In genomic region chr18:58901783-58902182, GRCh38 we compare ENCODE assay signal across 2 cellular contexts.
TF ChIP-seq lines count a peak whose summit lies in the region.

No MANE protein-coding gene starts in this region.

TF ChIP-seq in IMR-90, 13 proteins besides CTCF, POLR2A, EP300 and RAD21:
- TF ChIP-seq NFE2L2 (IDR thresholded peaks at IDR 0.05; ENCODE audit: low read depth, low read length) = no peak
- TF ChIP-seq BHLHE40 (IDR thresholded peaks at IDR 0.05; ENCODE audit: low read depth, low read length) = no peak
- no peak for TF ChIP-seq CEBPB (IDR thresholded peaks at IDR 0.05; ENCODE audit: low read depth, low read length)
- no peak for TF ChIP-seq RFX5 (IDR thresholded peaks at IDR 0.05; ENCODE audit: low read depth, low read length)
- no peak for TF ChIP-seq CHD1 (IDR thresholded peaks at IDR 0.05; ENCODE audit: low read depth, low read length)
- no peak for TF ChIP-seq MXI1 (IDR thresholded peaks at IDR 0.05; ENCODE audit: borderline replicate concordance, low read depth, low read length)
- no peak for TF ChIP-seq MAZ (IDR thresholded peaks at IDR 0.05; ENCODE audit: borderline replicate concordance, low read depth, low read length)
- no peak for TF ChIP-seq SMC3 (IDR thresholded peaks at IDR 0.05; ENCODE audit: low read depth, low read length)
- TF ChIP-seq RCOR1 (IDR thresholded peaks at IDR 0.05; ENCODE audit: insufficient replicate concordance, low read length) = no peak
- TF ChIP-seq ELK1 (IDR thresholded peaks at IDR 0.05; ENCODE audit: borderline replicate concordance, low read depth, low read length) = no peak
- no peak for TF ChIP-seq MAFK (IDR thresholded peaks at IDR 0.05; ENCODE audit: low read depth, low read length)
- no peak for TF ChIP-seq FOS (IDR thresholded peaks at IDR 0.05; ENCODE audit: low read depth, low read length)
- no peak for TF ChIP-seq USF2 (IDR thresholded peaks at IDR 0.05; ENCODE audit: low read depth, low read length)

TF ChIP-seq in WTC11, 78 proteins besides CTCF, POLR2A, EP300 and RAD21:
- no peak for TF ChIP-seq ZNF416 (CRISPR knock-in tag; IDR thresholded peaks at IDR 0.05)
- TF ChIP-seq ERG (CRISPR knock-in tag; IDR thresholded peaks at IDR 0.05) = no peak
- no peak for TF ChIP-seq ZNF281 (CRISPR knock-in tag; IDR thresholded peaks at IDR 0.05)
- no peak for TF ChIP-seq SMAD3 (CRISPR knock-in tag; IDR thresholded peaks at IDR 0.05; ENCODE audit: borderline replicate concordance)
- TF ChIP-seq NR3C1 (CRISPR knock-in tag; conservative IDR thresholded peaks at IDR 0.05; ENCODE audit: low read depth) = no peak
- TF ChIP-seq STAT6 (CRISPR knock-in tag; conservative IDR thresholded peaks at IDR 0.05; ENCODE audit: low read depth) = no peak
- TF ChIP-seq ZNF425 (CRISPR knock-in tag; conservative IDR thresholded peaks at IDR 0.05) = no peak
- TF ChIP-seq FOXP1 (CRISPR knock-in tag; IDR thresholded peaks at IDR 0.05; ENCODE audit: borderline replicate concordance) = no peak
- no peak for TF ChIP-seq RELA (CRISPR knock-in tag; IDR thresholded peaks at IDR 0.05; ENCODE audit: borderline replicate concordance)
- TF ChIP-seq NR2C2 (CRISPR knock-in tag; IDR thresholded peaks at IDR 0.05) = no peak
- TF ChIP-seq ZNF671 (CRISPR knock-in tag; IDR thresholded peaks at IDR 0.05) = no peak
- TF ChIP-seq ATF3 (CRISPR knock-in tag; conservative IDR thresholded peaks at IDR 0.05) = no peak
- no peak for TF ChIP-seq RORB (CRISPR knock-in tag; IDR thresholded peaks at IDR 0.05)
- no peak for TF ChIP-seq USF2 (CRISPR knock-in tag; IDR thresholded peaks at IDR 0.05)
- TF ChIP-seq JUN (CRISPR knock-in tag; IDR thresholded peaks at IDR 0.05) = no peak
- no peak for TF ChIP-seq ETV6 (CRISPR knock-in tag; IDR thresholded peaks at IDR 0.05)
- no peak for TF ChIP-seq ARID4B (CRISPR knock-in tag; IDR thresholded peaks at IDR 0.05; ENCODE audit: borderline replicate concordance)
